8 cellular contexts compared by ENCODE assay signal in genomic region chr7:70856889-70857511, GRCh38.
A peak's percentile ranks its signal among the peaks of the same experiment; 100 is the strongest.
DNase-seq lines count a peak whose midpoint lies in the region; ATAC-seq and TF ChIP-seq lines count a peak whose summit lies in the region.

No MANE protein-coding gene starts in this region.

- H3K4me1 ChIP-seq in CD8-positive, alpha-beta memory T cell (ENCODE audit: insufficient read depth, low read length) = no peaks in the 10 kb centered on the region
- peaks cover 3% of the 10 kb centered on the region for H3K4me1 ChIP-seq in NT2/D1 (ENCODE audit: insufficient read depth, insufficient read length)
- H3K4me1 ChIP-seq in neuronal stem cell (ENCODE audit: control insufficient read depth in 2 of 2, insufficient read depth in 1 of 2, low read depth in 1 of 2, low read length in 2 of 2) = no peaks in the 10 kb centered on the region
- H3K4me1 ChIP-seq in suprapubic skin = no peaks in the 10 kb centered on the region

- TF ChIP-seq EP300 in suprapubic skin (IDR thresholded peaks at IDR 0.05) = no peak

- H3K36me3 Mint-ChIP-seq in CD8-positive, alpha-beta memory T cell = no peaks in the 10 kb centered on the region

- H3K27ac ChIP-seq in CD8-positive, alpha-beta memory T cell (ENCODE audit: low read depth, low read length) = no peak overlapping the region
- H3K27ac ChIP-seq in neuronal stem cell (replicated peaks; ENCODE audit: low read length) (no peak overlapping the region), suprapubic skin (no peak overlapping the region)

- WGBS in neuronal stem cell (ENCODE audit: extremely low coverage in 2 of 2, insufficient read length in 2 of 2, insufficient replicate concordance in 1 of 2), 2 donors = no CpG with 5 or more reads among the region's 4 CpGs
- 14% methylated on average over 4 of the region's 4 CpGs for WGBS in suprapubic skin

- no peak overlapping the region for H2AFZ ChIP-seq in neuronal stem cell (ENCODE audit: low read length)

- TF ChIP-seq CTCF in fibroblast of pulmonary artery (IDR thresholded peaks at IDR 0.05; ENCODE audit: low read length, missing control alignments) (peak; percentile 82), suprapubic skin (IDR thresholded peaks at IDR 0.05) (peak; percentile 58 to 73)

- H3K4me1 Mint-ChIP-seq in CD8-positive, alpha-beta memory T cell = no peaks in the 10 kb centered on the region

- peak in 4 of 5 donors; percentile 6 to 58 (median 34) for DNase-seq in CD8-positive, alpha-beta memory T cell
- DNase-seq in HPDE6-E6E7 (ENCODE audit: extremely low spot score) = peak; percentile 17
- DNase-seq in NT2/D1 (ENCODE audit: low read depth, low spot score) = peak; percentile 81
- peak; percentile 50 for DNase-seq in activated T-cell treated with anti-CD3 and anti-CD28 coated beads for 48 hours (ENCODE audit: low read depth)
- peak; percentile 65 for DNase-seq in fibroblast of pulmonary artery (ENCODE audit: low read depth)
- peak; percentile 76 for DNase-seq in neuronal stem cell (ENCODE audit: low spot score)
- peak in 1 of 2 donors; percentile 80 for DNase-seq in suprapubic skin (ENCODE audit: low spot score in 2 of 2)

- no peak overlapping the region for H3K4me3 ChIP-seq in CD8-positive, alpha-beta memory T cell (ENCODE audit: low read length)
- H3K4me3 ChIP-seq in NT2/D1 (ENCODE audit: insufficient read length, low read depth) = no peak overlapping the region
- no peak overlapping the region for H3K4me3 ChIP-seq in fibroblast of pulmonary artery (replicated peaks; ENCODE audit: low read depth, low read length)
- H3K4me3 ChIP-seq in neuronal stem cell (ENCODE audit: low read length in 2 of 2) = no peak overlapping the region
- H3K4me3 ChIP-seq in suprapubic skin = no peak overlapping the region

- H3K27me3 ChIP-seq in CD8-positive, alpha-beta memory T cell (ENCODE audit: insufficient read depth, low read length, poor library complexity, severe bottlenecking) = no peaks in the 10 kb centered on the region
- no peaks in the 10 kb centered on the region for H3K27me3 ChIP-seq in NT2/D1 (ENCODE audit: insufficient read depth, insufficient read length)
- no peaks in the 10 kb centered on the region for H3K27me3 ChIP-seq in neuronal stem cell (ENCODE audit: control insufficient read depth in 3 of 3, insufficient read depth in 3 of 3, low read depth in 1 of 3, low read length in 3 of 3)
- H3K27me3 ChIP-seq in suprapubic skin = no peaks in the 10 kb centered on the region

- ATAC-seq in GM19351 (IDR thresholded peaks at IDR 0.05; ENCODE audit: unreplicated experiment) = no peak

- no peak for TF ChIP-seq POLR2A in suprapubic skin (IDR thresholded peaks at IDR 0.05)

- H3K23ac ChIP-seq in neuronal stem cell (ENCODE audit: low read depth, low read length, poor library complexity) = no peak overlapping the region

- H3K14ac ChIP-seq in neuronal stem cell (ENCODE audit: low read length) = no peak overlapping the region

- CTCF ChIA-PET in CD8-positive, alpha-beta memory T cell (lab: Charles Lee) = interaction anchor here (1.0 to 1.3 kb wide), 2 partner anchors 8 to 9 kb away, joined by 3 to 4 read pairs; no protein-coding TSS in a partner anchor

- POLR2A ChIA-PET in CD8-positive, alpha-beta memory T cell (lab: Charles Lee) = no interaction called here

- H3K27ac Mint-ChIP-seq in CD8-positive, alpha-beta memory T cell = no peak overlapping the region

- H3K18ac ChIP-seq in neuronal stem cell (ENCODE audit: low read length) = no peak overlapping the region

- H3K27me3 Mint-ChIP-seq in CD8-positive, alpha-beta memory T cell = peaks cover 0 to 4% of the 10 kb centered on the region in 2 donors

- H4K91ac ChIP-seq in neuronal stem cell (ENCODE audit: low read depth, low read length, poor library complexity) = no peak overlapping the region

- H2BK12ac ChIP-seq in neuronal stem cell (ENCODE audit: low read length) = no peak overlapping the region

- no peak overlapping the region for H2BK120ac ChIP-seq in neuronal stem cell (ENCODE audit: low read depth, low read length)

- no peaks in the 10 kb centered on the region for H3K79me1 ChIP-seq in neuronal stem cell (ENCODE audit: low read depth, low read length)

- H3K4me2 ChIP-seq in neuronal stem cell (ENCODE audit: insufficient read depth, low read length, poor library complexity, severe bottlenecking) = no peak overlapping the region

- H2BK15ac ChIP-seq in neuronal stem cell (ENCODE audit: low read length) = no peak overlapping the region

- H3K4ac ChIP-seq in neuronal stem cell (ENCODE audit: low read length) = no peak overlapping the region

- H3K9me3 ChIP-seq in CD8-positive, alpha-beta memory T cell (ENCODE audit: low read length) = no peaks in the 10 kb centered on the region
- peaks cover 18% of the 10 kb centered on the region; the same call in 1 of the 2 replicates for H3K9me3 ChIP-seq in NT2/D1 (ENCODE audit: insufficient read depth, low read length)
- H3K9me3 ChIP-seq in neuronal stem cell (replicated peaks in 1 of 2; ENCODE audit: control insufficient read depth in 2 of 2, insufficient read depth in 1 of 2, low read depth in 1 of 2, low read length in 2 of 2) = no peaks in the 10 kb centered on the region
- peaks cover 3% of the 10 kb centered on the region for H3K9me3 ChIP-seq in suprapubic skin

- H3K9ac ChIP-seq in NT2/D1 (ENCODE audit: insufficient read length, low read depth) = peak overlapping the region; percentile 32
- H3K9ac ChIP-seq in neuronal stem cell (ENCODE audit: low read depth, low read length, poor library complexity) = no peak overlapping the region

- no peak overlapping the region for H4K8ac ChIP-seq in neuronal stem cell (ENCODE audit: low read depth, low read length)

- H2BK5ac ChIP-seq in neuronal stem cell (ENCODE audit: low read length) = no peak overlapping the region

- H3K4me3 Mint-ChIP-seq in CD8-positive, alpha-beta memory T cell = no peak overlapping the region

- H3K36me3 ChIP-seq in CD8-positive, alpha-beta memory T cell (ENCODE audit: insufficient read depth, low read length) = no peaks in the 10 kb centered on the region
- H3K36me3 ChIP-seq in NT2/D1 (ENCODE audit: insufficient read depth, insufficient read length, low read length) (no peaks in the 10 kb centered on the region), neuronal stem cell (replicated peaks in 1 of 2; ENCODE audit: control insufficient read depth in 2 of 2, insufficient read depth in 2 of 2, low read length in 2 of 2) (no peaks in the 10 kb centered on the region), suprapubic skin (no peaks in the 10 kb centered on the region)

- no peak overlapping the region for H2AK5ac ChIP-seq in neuronal stem cell (ENCODE audit: low read depth, low read length)

- peaks cover 0 to 7% (median 4%) of the 10 kb centered on the region in 5 donors for H3K9me3 Mint-ChIP-seq in CD8-positive, alpha-beta memory T cell
